ENCODE assay signal across 10 cellular contexts in the genomic region with DNA sequence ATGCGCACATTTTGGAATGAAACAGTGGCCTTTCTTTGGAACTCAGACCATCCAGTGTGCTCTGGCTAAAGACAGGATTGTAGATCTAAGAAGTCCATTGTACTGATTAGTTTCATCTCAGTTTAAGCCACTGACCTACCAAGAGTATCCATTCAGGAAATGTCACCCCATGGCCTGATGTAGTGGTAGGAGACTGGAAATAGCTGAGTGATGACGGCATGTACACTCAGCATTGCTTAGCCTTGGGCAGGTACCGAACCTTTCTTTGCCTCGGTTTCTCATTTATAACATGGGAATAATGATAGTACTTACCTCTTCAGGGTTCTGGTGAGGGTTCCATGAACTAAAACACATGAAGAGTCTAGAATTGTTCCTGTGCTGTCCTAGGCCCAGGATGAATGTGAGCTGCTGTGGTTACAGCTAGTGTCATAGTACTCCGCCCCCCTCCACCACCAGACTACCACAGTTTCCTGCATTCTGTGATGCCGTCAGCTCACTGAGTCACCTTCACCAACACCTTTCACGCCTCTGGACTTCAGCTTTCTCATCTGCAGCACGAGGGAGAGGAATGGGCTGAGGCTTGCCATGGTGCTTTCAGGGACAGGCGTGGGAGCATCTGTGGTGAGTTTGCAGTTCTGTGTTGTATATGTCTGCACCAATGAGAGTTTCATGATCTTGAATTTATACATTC.
A peak's percentile ranks its signal among the peaks of the same experiment; 100 is the strongest.
DNase-seq lines count a peak whose midpoint lies in the region; ATAC-seq, FAIRE-seq and TF ChIP-seq lines count a peak whose summit lies in the region.
"Had no signal": no experiment of that assay in that cellular context is flagged by ENCODE, and none has a peak within 500 bp of the region (broad histone marks: within the 10 kb centered on the region; RNA-seq: fewer than 3 reads in every experiment).

No MANE protein-coding gene starts in this region.

- H3K4me3 ChIP-seq in brain microvascular endothelial cell (ENCODE audit: low read depth, low read length) (no peak overlapping the region), esophagus squamous epithelium (no peak overlapping the region)
- H3K4me3 ChIP-seq: upper lobe of left lung had no signal

- DNase-seq in EL (peak; percentile 75), H54 (ENCODE audit: insufficient read length, low spot score) (peak; percentile 43), T-helper 1 cell (peak; percentile 53 to 83 (median 62)), brain microvascular endothelial cell (peak; percentile 57), esophagus squamous epithelium (lab: John Stamatoyannopoulos, UW) (no peak), left ventricle myocardium superior (no peak), Right ventricle myocardium inferior (ENCODE audit: missing footprints) (no peak)
- DNase-seq in stimulated activated CD8-positive, alpha-beta memory T cell treated with anti-CD3 and anti-CD28 coated beads, Interleukin-12 subunit alpha, Interleukin-12 subunit beta, amount 100 ng/mL, for 24 hours (ENCODE audit: extremely low read depth) = peak; percentile 60

- intact Hi-C loops in esophagus squamous epithelium (cut with DNase I) = no loop called here
- intact Hi-C loops in left ventricle myocardium superior (cut with micrococcal nuclease) = no loop called here
- intact Hi-C loops in Right ventricle myocardium inferior (cut with DNase I) = no loop called here

- H3K9me3 ChIP-seq in esophagus squamous epithelium = no peaks in the 10 kb centered on the region
- H3K9me3 ChIP-seq: upper lobe of left lung had no signal

- WGBS in esophagus squamous epithelium, 2 donors = 58 to 76% methylated on average over 6 to 9 of the region's 9 CpGs

- no peaks in the 10 kb centered on the region for H3K27me3 ChIP-seq in brain microvascular endothelial cell (replicated peaks)
- no peaks in the 10 kb centered on the region for H3K27me3 ChIP-seq in esophagus squamous epithelium
- H3K27me3 ChIP-seq: upper lobe of left lung had no signal

- TF ChIP-seq POLR2A in H54 (IDR thresholded peaks at IDR 0.05; ENCODE audit: low read depth, low read length) = no peak
- no peak for TF ChIP-seq POLR2A in esophagus squamous epithelium (IDR thresholded peaks at IDR 0.05)

- FAIRE-seq in H54 (lab: Jason Lieb, UNC) = no peak
- FAIRE-seq: colon had no signal

- ATAC-seq in left ventricle myocardium superior = no peak
- ATAC-seq in Right ventricle myocardium inferior = no peak

- in situ Hi-C loops in brain microvascular endothelial cell (cut with HindIII; ENCODE audit: low pct_ligation_motif_present, low sequenced_read_pairs) = no loop called here

- H3K27ac ChIP-seq in brain microvascular endothelial cell (no peak overlapping the region), esophagus squamous epithelium (no peak overlapping the region)
- H3K27ac ChIP-seq: upper lobe of left lung had no signal

- H3K36me3 ChIP-seq in brain microvascular endothelial cell (replicated peaks) (no peaks in the 10 kb centered on the region), esophagus squamous epithelium (peaks cover 0 to 3% (median 0%) of the 10 kb centered on the region in 3 donors)
- H3K36me3 ChIP-seq: upper lobe of left lung had no signal

- no peak for TF ChIP-seq CTCF in brain microvascular endothelial cell (IDR thresholded peaks at IDR 0.05; ENCODE audit: low read depth, low read length, missing control alignments)
- no peak for TF ChIP-seq CTCF in esophagus squamous epithelium (IDR thresholded peaks at IDR 0.05)

- no peaks in the 10 kb centered on the region for H3K4me1 ChIP-seq in esophagus squamous epithelium
- H3K4me1 ChIP-seq: upper lobe of left lung had no signal

Comparison
In these comparisons a context has a peak if more than half of its experiments do, and no peak if none do; other contexts are left out.
1. DNase-seq: peak in EL (single experiment), H54 (single experiment), T-helper 1 cell (5 of 5), brain microvascular endothelial cell (single experiment) and stimulated activated CD8-positive, alpha-beta memory T cell treated with anti-CD3 and anti-CD28 coated beads, Interleukin-12 subunit alpha, Interleukin-12 subunit beta, amount 100 ng/mL, for 24 hours (single experiment); none in esophagus squamous epithelium (single experiment), left ventricle myocardium superior (single experiment) and Right ventricle myocardium inferior (single experiment).